ENCODE assay signal across 19 cellular contexts in the genomic region with DNA sequence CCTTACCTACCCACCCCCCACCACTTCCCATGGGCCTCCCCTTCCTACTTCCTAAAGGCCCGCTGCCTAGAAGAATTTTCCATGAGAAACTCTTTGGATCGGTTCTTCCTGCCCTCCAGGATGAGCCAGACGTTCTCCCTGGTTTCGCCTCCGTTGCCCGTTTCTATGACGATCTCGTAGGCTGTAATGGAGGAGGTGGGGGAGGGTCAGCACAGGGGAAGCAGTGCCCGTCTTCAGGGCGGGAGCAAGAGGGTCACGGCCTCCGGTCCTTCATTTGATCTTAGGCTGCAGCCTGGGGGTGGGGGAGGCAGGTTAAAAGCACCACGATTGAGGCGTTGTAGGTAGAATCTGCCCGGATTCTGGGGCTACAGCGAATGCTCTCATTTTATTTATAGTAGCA.
"Had no signal": no experiment of that assay in that cellular context is flagged by ENCODE, and none has a peak within 500 bp of the region (broad histone marks: within the 10 kb centered on the region; RNA-seq: fewer than 3 reads in every experiment).

No MANE protein-coding gene starts in this region.

- H3K36me3 ChIP-seq: heart right ventricle, right atrium auricular region, thoracic aorta, upper lobe of right lung had no signal

- H3K4me3 ChIP-seq: right atrium auricular region, spleen, thoracic aorta, upper lobe of right lung had no signal

- ATAC-seq: activated CD4-positive, alpha-beta T cell treated with anti-CD3 and anti-CD28 coated beads for 36 hours; heart right ventricle; upper lobe of right lung had no signal

- H3K4me1 ChIP-seq: upper lobe of right lung had no signal

- DNase-seq: activated B cell treated with CpG ODN at 0.5 μM for 24 hours; activated CD4-positive, alpha-beta T cell treated with anti-CD3 and anti-CD28 coated beads for 36 hours; activated CD4-positive, alpha-beta T cell treated with anti-CD3 and anti-CD28 coated beads, Interleukin-2, amount 50 U/mL, for 4 hours; activated CD8-positive, alpha-beta memory T cell treated with anti-CD3 and anti-CD28 coated beads for 24 hours; activated CD8-positive, alpha-beta memory T cell treated with anti-CD3 and anti-CD28 coated beads, Interleukin-2, amount 50 U/mL, for 4 hours; activated naive CD4-positive, alpha-beta T cell treated with Interleukin-2 at 50 U/mL for 16 hours; activated naive CD8-positive, alpha-beta T cell treated with anti-CD3 and anti-CD28 coated beads, Interleukin-2, amount 10 ng/mL, durations not matched to agents 7 days and 5 days; activated T-cell treated with anti-CD3 and anti-CD28 coated beads, Interleukin-2, amount 50 U/mL, for 4 hours; amniotic stem cell; cortex of kidney; heart right ventricle; occipital lobe; spleen; stimulated activated CD4-positive, alpha-beta T cell treated with anti-CD3 and anti-CD28 coated beads, Interleukin-4, amount 100 ng/mL, for 1 hour; stimulated activated naive CD4-positive, alpha-beta T cell treated with Interleukin-2 at 50 U/mL for 16 hours; T1000; upper lobe of right lung had no signal

- H3K27me3 ChIP-seq: heart right ventricle, right atrium auricular region, upper lobe of right lung had no signal

- H3K27ac ChIP-seq: heart right ventricle, right atrium auricular region, spleen, thoracic aorta, upper lobe of right lung had no signal

- H3K9me3 ChIP-seq: right atrium auricular region, thoracic aorta, upper lobe of right lung had no signal
